1 cellular context compared by ENCODE assay signal in the genomic region with DNA sequence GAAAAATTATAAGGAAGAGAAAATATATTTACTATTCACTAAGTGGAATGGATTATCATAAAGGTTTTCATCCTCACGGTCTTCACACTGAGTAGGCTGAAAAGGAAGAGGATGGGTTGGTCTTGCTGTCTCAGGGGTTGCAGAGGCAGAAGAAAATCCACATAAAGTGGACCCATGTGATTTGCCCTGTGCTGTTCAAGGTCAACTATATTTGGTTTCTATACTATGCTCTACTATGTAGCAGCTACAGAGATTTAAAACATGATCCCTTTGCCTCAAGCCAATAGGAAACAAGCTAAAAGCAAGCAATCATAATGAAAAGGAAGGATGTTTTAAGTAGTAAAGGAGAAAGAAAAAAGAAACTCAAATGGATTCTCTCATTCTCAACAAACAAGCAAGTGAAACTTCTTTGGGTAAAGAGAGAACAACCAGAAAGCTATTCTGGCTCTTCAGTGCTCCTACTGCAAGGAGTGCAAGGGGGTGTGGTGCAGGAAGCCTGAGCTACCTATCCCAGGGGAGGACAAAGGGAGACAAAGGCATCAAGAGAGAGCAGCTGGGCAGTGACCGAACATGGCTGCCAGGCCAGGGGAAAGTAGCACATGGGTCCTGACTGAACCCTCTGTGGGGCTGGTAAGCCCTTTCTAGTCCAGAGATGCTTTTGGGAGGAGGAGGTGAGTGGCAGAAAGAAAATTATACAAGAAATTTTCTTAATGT.
A peak's percentile ranks its signal among the peaks of the same experiment; 100 is the strongest.
TF ChIP-seq lines count a peak whose summit lies in the region.

No MANE protein-coding gene starts in this region.

TF ChIP-seq in H1, 55 proteins besides CTCF, POLR2A, EP300 and RAD21:
- TF ChIP-seq, protein P1, sequence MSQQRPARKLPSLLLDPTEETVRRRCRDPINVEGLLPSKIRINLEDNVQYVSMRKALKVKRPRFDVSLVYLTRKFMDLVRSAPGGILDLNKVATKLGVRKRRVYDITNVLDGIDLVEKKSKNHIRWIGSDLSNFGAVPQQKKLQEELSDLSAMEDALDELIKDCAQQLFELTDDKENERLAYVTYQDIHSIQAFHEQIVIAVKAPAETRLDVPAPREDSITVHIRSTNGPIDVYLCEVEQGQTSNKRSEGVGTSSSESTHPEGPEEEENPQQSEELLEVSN (IDR thresholded peaks at IDR 0.05), result 0 out of 2 replicates have a peak, but pooled peaks have one; percentile 32
- TF ChIP-seq SIN3A (conservative IDR thresholded peaks at IDR 0.05 in 1 of 2, IDR thresholded peaks at IDR 0.05 in 1 of 2; ENCODE audit: low read depth in 1 of 2, low read length in 2 of 2) (no peak), EZH2 (IDR thresholded peaks at IDR 0.05; ENCODE audit: low read depth, low read length, severe bottlenecking) (no peak), POU5F1 (IDR thresholded peaks at IDR 0.05; ENCODE audit: low read depth, low read length) (no peak), TCF12 (IDR thresholded peaks at IDR 0.05; ENCODE audit: low read depth, low read length) (no peak), BCL11A (IDR thresholded peaks at IDR 0.05; ENCODE audit: low read depth in 2 of 2, low read length in 2 of 2) (no peak), SUZ12 (IDR thresholded peaks at IDR 0.05; ENCODE audit: low read length) (no peak), KDM4A (IDR thresholded peaks at IDR 0.05; ENCODE audit: low read depth, low read length, severe bottlenecking) (no peak), RFX5 (IDR thresholded peaks at IDR 0.05; ENCODE audit: borderline replicate concordance, low read depth, low read length) (no peak), EGR1 (IDR thresholded peaks at IDR 0.05; ENCODE audit: borderline replicate concordance, low read depth, low read length) (no peak), CHD1 (IDR thresholded peaks at IDR 0.05; ENCODE audit: low read depth, low read length) (no peak), BRCA1 (IDR thresholded peaks at IDR 0.05; ENCODE audit: low read depth, low read length) (no peak), YY1 (IDR thresholded peaks at IDR 0.05; ENCODE audit: low read depth, low read length) (peak; percentile 84)
- TF ChIP-seq, protein P2, sequence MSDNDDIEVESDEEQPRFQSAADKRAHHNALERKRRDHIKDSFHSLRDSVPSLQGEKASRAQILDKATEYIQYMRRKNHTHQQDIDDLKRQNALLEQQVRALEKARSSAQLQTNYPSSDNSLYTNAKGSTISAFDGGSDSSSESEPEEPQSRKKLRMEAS (IDR thresholded peaks at IDR 0.05), result peak; percentile 78
